ENCODE assay signal across 25 cellular contexts in genomic region chr7:92727755-92728154, GRCh38.
DNase-seq lines count a peak whose midpoint lies in the region; ATAC-seq and TF ChIP-seq lines count a peak whose summit lies in the region.
"Had no signal": no experiment of that assay in that cellular context is flagged by ENCODE, and none has a peak within 500 bp of the region (broad histone marks: within the 10 kb centered on the region; RNA-seq: fewer than 3 reads in every experiment).

No MANE protein-coding gene starts in this region.

- WGBS in IMR-90 (ENCODE audit: extremely low coverage in 2 of 2, insufficient read length in 1 of 2), 2 experiments, result no CpG with 5 or more reads among the region's 1 CpG

- H3K56ac ChIP-seq in IMR-90 (ENCODE audit: extremely low read depth, insufficient read depth, low read length), result no peak overlapping the region

- no peak for TF ChIP-seq CTCF in IMR-90 (conservative IDR thresholded peaks at IDR 0.05; ENCODE audit: low read depth, low read length)

- H3K36me3 ChIP-seq in IMR-90 (ENCODE audit: control insufficient read depth, insufficient read depth, low read length), result peaks cover 20% of the 10 kb centered on the region

- H3K4me1 Mint-ChIP-seq in activated T-helper 2 cell treated with anti-CD3 and anti-CD28 coated beads, Interferon-gamma antibody, Interleukin-2, Interleukin-4, amounts not matched to agents 10 μg/mL and 5 μg/mL and 100 μg/mL, durations not matched to agents 14 hours and 24 hours and 36 hours (ENCODE audit: low read depth), result peaks cover 67% of the 10 kb centered on the region

- H2AFZ ChIP-seq in IMR-90 (replicated peaks; ENCODE audit: low read length, poor library complexity), result no peak overlapping the region

- 0 out of 2 replicates have a peak overlapping the region, but pooled peaks have one; percentile 16 for H3K23ac ChIP-seq in IMR-90 (ENCODE audit: low read depth, low read length)

- H2AK9ac ChIP-seq in IMR-90 (replicated peaks; ENCODE audit: low read depth, low read length, poor library complexity), result no peak overlapping the region

- no peaks in the 10 kb centered on the region for H3K27me3 Mint-ChIP-seq in activated T-helper 2 cell treated with anti-CD3 and anti-CD28 coated beads, Interferon-gamma antibody, Interleukin-2, Interleukin-4, amounts not matched to agents 10 μg/mL and 5 μg/mL and 100 μg/mL, durations not matched to agents 14 hours and 24 hours and 36 hours (ENCODE audit: low read depth)
- H3K27me3 Mint-ChIP-seq: activated CD8-positive, alpha-beta T cell treated with anti-CD3 and anti-CD28 coated beads for 36 hours; CD8-positive, alpha-beta memory T cell; memory B cell had no signal

- no peak for TF ChIP-seq POLR2A in IMR-90 (IDR thresholded peaks at IDR 0.05; ENCODE audit: low read depth, low read length)

- no peak overlapping the region for H3K4me3 Mint-ChIP-seq in activated T-helper 2 cell treated with anti-CD3 and anti-CD28 coated beads, Interferon-gamma antibody, Interleukin-2, Interleukin-4, amounts not matched to agents 10 μg/mL and 5 μg/mL and 100 μg/mL, durations not matched to agents 14 hours and 24 hours and 36 hours (ENCODE audit: low read depth)
- H3K4me3 Mint-ChIP-seq: activated CD8-positive, alpha-beta T cell treated with anti-CD3 and anti-CD28 coated beads for 36 hours; CD8-positive, alpha-beta memory T cell; memory B cell had no signal

- no peak overlapping the region for H3K4me3 ChIP-seq in IMR-90 (ENCODE audit: insufficient read depth, low read depth, low read length)
- H3K4me3 ChIP-seq: esophagus muscularis mucosa, GM12878 had no signal

- peaks cover 31% of the 10 kb centered on the region; the same call in 1 of the 2 replicates for H4K20me1 ChIP-seq in IMR-90 (ENCODE audit: insufficient read depth, low read length)

- H3K9me3 Mint-ChIP-seq in activated T-helper 2 cell treated with anti-CD3 and anti-CD28 coated beads, Interferon-gamma antibody, Interleukin-2, Interleukin-4, amounts not matched to agents 10 μg/mL and 5 μg/mL and 100 μg/mL, durations not matched to agents 14 hours and 24 hours and 36 hours, result no peaks in the 10 kb centered on the region
- H3K9me3 Mint-ChIP-seq: activated CD8-positive, alpha-beta T cell treated with anti-CD3 and anti-CD28 coated beads for 36 hours; activated naive CD4-positive, alpha-beta T cell treated with anti-CD3 and anti-CD28 coated beads, Interleukin-2, amount 50 U/mL, for 72 hours; CD8-positive, alpha-beta memory T cell; memory B cell had no signal

- no TSS peak for BruUV-seq in IMR-90 (replicated peaks; lab: Mats Ljungman, UMichigan)

- peak overlapping the region; percentile 63 for H3K27ac Mint-ChIP-seq in activated T-helper 2 cell treated with anti-CD3 and anti-CD28 coated beads, Interferon-gamma antibody, Interleukin-2, Interleukin-4, amounts not matched to agents 10 μg/mL and 5 μg/mL and 100 μg/mL, durations not matched to agents 14 hours and 24 hours and 36 hours
- H3K27ac Mint-ChIP-seq: CD8-positive, alpha-beta memory T cell; memory B cell had no signal

- H3K9ac ChIP-seq in IMR-90 (ENCODE audit: low read depth, low read length), result no peak overlapping the region

- no peak overlapping the region for H3K27ac ChIP-seq in IMR-90 (ENCODE audit: insufficient read depth, low read length)
- H3K27ac ChIP-seq: brain microvascular endothelial cell, esophagus muscularis mucosa, RWPE1 had no signal

- dilution Hi-C loops in IMR-90 (cut with HindIII; ENCODE audit: low sequenced_read_pairs, unreplicated experiment), result no loop called here

- TF ChIP-seq RAD21 in IMR-90 (IDR thresholded peaks at IDR 0.05; ENCODE audit: low read length), result no peak

- no peak overlapping the region for H2BK15ac ChIP-seq in IMR-90 (ENCODE audit: low read depth, low read length)

- no peak overlapping the region for H3K18ac ChIP-seq in IMR-90 (ENCODE audit: low read depth, low read length)

- peak overlapping the region; percentile 31 for H2BK5ac ChIP-seq in IMR-90 (ENCODE audit: low read depth, low read length, poor library complexity, severe bottlenecking)

- ATAC-seq in IMR-90 (ENCODE audit: low read depth) (no peak), HG02884 (IDR thresholded peaks at IDR 0.05; ENCODE audit: unreplicated experiment) (no peak)
- ATAC-seq: activated CD8-positive, alpha-beta T cell treated with anti-CD3 and anti-CD28 coated beads for 36 hours; activated naive CD4-positive, alpha-beta T cell treated with anti-CD3 and anti-CD28 coated beads, Interleukin-2, amount 50 U/mL, for 72 hours; GM12878; left cardiac atrium had no signal

- no peak overlapping the region for H2AK5ac ChIP-seq in IMR-90 (ENCODE audit: low read depth, low read length)

- DNase-seq in EH (ENCODE audit: low read depth), result peak; percentile 71
- DNase-seq in IMR-90, result peak; percentile 49
- no peak for DNase-seq in activated T-helper 2 cell treated with anti-CD3 and anti-CD28 coated beads, Interferon-gamma antibody, Interleukin-2, Interleukin-4, amounts not matched to agents 10 μg/mL and 5 μg/mL and 100 μg/mL, durations not matched to agents 14 hours and 24 hours and 36 hours (ENCODE audit: low spot score)
- peak; percentile 43 for DNase-seq in iris pigment epithelial cell (ENCODE audit: low read depth)
- DNase-seq in activated CD8-positive, alpha-beta memory T cell treated with anti-CD3 and anti-CD28 coated beads for 24 hours, result no peak
- no peak for DNase-seq in NCI-H345 treated with DMSO at 0.1 percent for 48 hours (lab: John Stamatoyannopoulos, UW; ENCODE audit: unreplicated experiment)
- DNase-seq in SHP77 (lab: John Stamatoyannopoulos, UW), result no peak
- DNase-seq: activated CD8-positive, alpha-beta T cell treated with anti-CD3 and anti-CD28 coated beads for 36 hours; brain microvascular endothelial cell; CD8-positive, alpha-beta memory T cell; glutamatergic neuron; left cardiac atrium; NCI-H1436 treated with DMSO at 0.1 percent for 48 hours; NCI-H524 treated with DMSO at 0.1 percent for 48 hours; nucleus accumbens; retina; stimulated activated CD4-positive, alpha-beta T cell treated with anti-CD3 and anti-CD28 coated beads, Interleukin-4, amount 100 ng/mL, for 4 hours; T-helper 9 cell; trophoblast cell had no signal

- no peaks in the 10 kb centered on the region for H3K27me3 ChIP-seq in IMR-90 (ENCODE audit: control insufficient read depth, insufficient read depth, low read length)
- H3K27me3 ChIP-seq: brain microvascular endothelial cell, esophagus muscularis mucosa had no signal

- no peak overlapping the region for H3K4me2 ChIP-seq in IMR-90 (ENCODE audit: low read depth, low read length)

- CTCF ChIA-PET in IMR-90 (lab: Yijun Ruan, JAX), result no interaction called here

- POLR2A ChIA-PET in IMR-90 (lab: Charles Lee; ENCODE audit: unreplicated experiment), result no interaction called here

- no peaks in the 10 kb centered on the region for H3K9me3 ChIP-seq in IMR-90 (ENCODE audit: control insufficient read depth, insufficient read depth, low read length)
- H3K9me3 ChIP-seq: esophagus muscularis mucosa had no signal

- peaks cover 19% of the 10 kb centered on the region for H3K4me1 ChIP-seq in IMR-90 (ENCODE audit: control insufficient read depth, insufficient read depth, low read length)

- no peak overlapping the region for H4K5ac ChIP-seq in IMR-90 (ENCODE audit: low read depth, low read length)

- H3K79me1 ChIP-seq in IMR-90 (ENCODE audit: low read depth in 1 of 2, low read length in 2 of 2), result peaks cover 37 to 72% of the 10 kb centered on the region in 2 experiments

- H4K91ac ChIP-seq in IMR-90 (ENCODE audit: insufficient read depth, low read depth, low read length), result peak overlapping the region; percentile 3; the same call in 1 of the 2 replicates

- H3K4ac ChIP-seq in IMR-90 (ENCODE audit: low read depth, low read length), result no peak overlapping the region

- H2BK120ac ChIP-seq in IMR-90 (ENCODE audit: low read depth, low read length), result peak overlapping the region; percentile 6; the same call in 1 of the 2 replicates

- peaks cover 13% of the 10 kb centered on the region for H3K9me1 ChIP-seq in IMR-90 (ENCODE audit: insufficient read depth, low read length)

- in situ Hi-C loops in IMR-90 (cut with MboI; ENCODE audit: low sequenced_read_pairs), result no loop called here

- H2BK20ac ChIP-seq in IMR-90 (ENCODE audit: low read depth, low read length), result peak overlapping the region; percentile 38; the same call in 1 of the 2 replicates

- peaks cover 77% of the 10 kb centered on the region for H3K36me3 Mint-ChIP-seq in activated T-helper 2 cell treated with anti-CD3 and anti-CD28 coated beads, Interferon-gamma antibody, Interleukin-2, Interleukin-4, amounts not matched to agents 10 μg/mL and 5 μg/mL and 100 μg/mL, durations not matched to agents 14 hours and 24 hours and 36 hours (ENCODE audit: low read depth)

- H4K8ac ChIP-seq in IMR-90 (ENCODE audit: low read depth in 2 of 2, low read length in 2 of 2), result no peak overlapping the region

- intact Hi-C loops in IMR-90 (cut with micrococcal nuclease), result no loop called here
- intact Hi-C loops in activated T-helper 2 cell treated with anti-CD3 and anti-CD28 coated beads, Interferon-gamma antibody, Interleukin-2, Interleukin-4, amounts not matched to agents 10 μg/mL and 5 μg/mL and 100 μg/mL, durations not matched to agents 14 hours and 24 hours and 36 hours (cut with micrococcal nuclease), result no loop called here

- H3K14ac ChIP-seq in IMR-90 (replicated peaks; ENCODE audit: low read depth, low read length), result no peak overlapping the region

TF ChIP-seq in IMR-90, 13 proteins besides CTCF, POLR2A, EP300 and RAD21:
- no peak for TF ChIP-seq RCOR1 (IDR thresholded peaks at IDR 0.05; ENCODE audit: insufficient replicate concordance, low read length)
- no peak for TF ChIP-seq RFX5 (IDR thresholded peaks at IDR 0.05; ENCODE audit: low read depth, low read length)
- no peak for TF ChIP-seq MXI1 (IDR thresholded peaks at IDR 0.05; ENCODE audit: borderline replicate concordance, low read depth, low read length)

Comparison
In these comparisons a context has a peak if more than half of its experiments do, and no peak if none do; other contexts are left out.
1. DNase-seq: peak in EH (single experiment), IMR-90 (single experiment) and iris pigment epithelial cell (single experiment); none in activated T-helper 2 cell treated with anti-CD3 and anti-CD28 coated beads, Interferon-gamma antibody, Interleukin-2, Interleukin-4, amounts not matched to agents 10 μg/mL and 5 μg/mL and 100 μg/mL, durations not matched to agents 14 hours and 24 hours and 36 hours (single experiment), activated CD8-positive, alpha-beta memory T cell treated with anti-CD3 and anti-CD28 coated beads for 24 hours (single experiment), NCI-H345 treated with DMSO at 0.1 percent for 48 hours (single experiment) and SHP77 (0 of 2).